Comparison of ENCODE assay signal across 16 cellular contexts in the genomic region with DNA sequence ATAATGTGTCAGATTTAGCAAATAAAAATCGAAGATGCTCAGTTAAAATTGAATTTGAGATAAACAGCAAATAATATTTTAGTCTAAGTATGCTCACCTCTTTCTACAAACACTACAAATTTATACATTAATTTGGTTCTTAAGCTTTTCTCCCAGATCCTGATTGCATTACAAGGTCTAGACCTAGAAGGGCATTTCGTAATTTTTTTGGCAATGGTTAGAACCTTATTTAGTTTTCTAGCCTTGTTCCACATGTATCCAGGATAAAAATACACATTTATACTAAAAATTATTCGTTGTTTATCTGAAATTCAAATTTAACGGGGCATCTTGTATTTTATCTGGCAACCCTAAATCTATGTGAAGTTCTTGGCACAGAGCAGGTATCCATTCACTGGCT. TPM values are rescaled to one million over a fixed set of nuclear protein-coding genes. Genes with fewer than 3 reads are reported as not detected.
A peak's percentile ranks its signal among the peaks of the same experiment; 100 is the strongest.
DNase-seq lines count a peak whose midpoint lies in the region; ATAC-seq and TF ChIP-seq lines count a peak whose summit lies in the region.
"Had no signal": no experiment of that assay in that cellular context is flagged by ENCODE, and none has a peak within 500 bp of the region (broad histone marks: within the 10 kb centered on the region; RNA-seq: fewer than 3 reads in every experiment).

No MANE protein-coding gene starts in this region.

- H3K27me3 ChIP-seq in GM23248 (replicated peaks; ENCODE audit: insufficient read depth) (no peaks in the 10 kb centered on the region), ascending aorta (no peaks in the 10 kb centered on the region), thoracic aorta (replicated peaks; ENCODE audit: insufficient read depth) (no peaks in the 10 kb centered on the region)

- peak; percentile 28 for DNase-seq in GM23248
- no peak for DNase-seq in ascending aorta (ENCODE audit: low spot score in 2 of 2)
- peak; percentile 33 for DNase-seq in fibroblast of pulmonary artery (ENCODE audit: low read depth)
- no peak for DNase-seq in thoracic aorta (ENCODE audit: low spot score)
- no peak for DNase-seq in dedifferentiated amniotic fluid mesenchymal stem cell (ENCODE audit: extremely low spot score)
- no peak for DNase-seq in NCI-H82 (lab: John Stamatoyannopoulos, UW)
- no peak for DNase-seq in Right ventricle myocardium superior
- DNase-seq: C1 segment of cervical spinal cord, Caco-2, DND-41, GF-D8, KBM-7, NCI-H1048, NCI-H2107 had no signal

- H3K79me2 ChIP-seq in GM23248 (ENCODE audit: insufficient read depth): 0 out of 2 replicates have a peak, but pooled peaks cover 10% of the 10 kb centered on the region

- H3K4me3 ChIP-seq in GM23248 (no peak overlapping the region), ascending aorta (no peak overlapping the region), fibroblast of pulmonary artery (replicated peaks; ENCODE audit: low read depth, low read length) (no peak overlapping the region), thoracic aorta (no peak overlapping the region)
- H3K4me3 ChIP-seq: PC-9 had no signal

- H3K4me1 ChIP-seq in GM23248 (ENCODE audit: insufficient read depth) (peaks cover 17% of the 10 kb centered on the region), ascending aorta (no peaks in the 10 kb centered on the region), thoracic aorta (ENCODE audit: control insufficient read depth in 1 of 2, low read depth in 2 of 2) (peaks cover 0 to 4% of the 10 kb centered on the region in 2 donors)
- H3K4me1 ChIP-seq: Caco-2 had no signal

- H3K9ac ChIP-seq in GM23248: 0 out of 2 replicates have a peak overlapping the region, but pooled peaks have one; percentile 8

- no peaks in the 10 kb centered on the region for H3K36me3 ChIP-seq in GM23248 (ENCODE audit: low read depth)
- no peaks in the 10 kb centered on the region for H3K36me3 ChIP-seq in ascending aorta
- H3K36me3 ChIP-seq in thoracic aorta: no peaks in the 10 kb centered on the region

- intact Hi-C loops in ascending aorta (cut with DNase I) (loop anchor here (10.0 kb wide), 1 partner anchor 1708 kb away; the partner anchor contains the start of genes CTPS2 and SYAP1), Right ventricle myocardium superior (cut with DNase I) (no loop called here)

- H3K27ac ChIP-seq in GM23248 (peak overlapping the region; percentile 59), ascending aorta (peak overlapping the region; percentile 62 to 74), thoracic aorta (peak overlapping the region; percentile 56 to 84)
- H3K27ac ChIP-seq: PC-9 had no signal

- TF ChIP-seq CTCF in ascending aorta (IDR thresholded peaks at IDR 0.05) (no peak), fibroblast of pulmonary artery (IDR thresholded peaks at IDR 0.05; ENCODE audit: low read length, missing control alignments) (no peak), thoracic aorta (IDR thresholded peaks at IDR 0.05) (no peak)

- H3F3A ChIP-seq in GM23248 (ENCODE audit: insufficient read depth): peaks cover 4% of the 10 kb centered on the region; the same call in 1 of the 2 replicates

- 95 to 99% methylated on average over 4 of the region's 4 CpGs for WGBS in GM23248 (ENCODE audit: low coverage in 1 of 2, low lambda C conversion rate in 2 of 2, missing lambda C conversion rate in 2 of 2), 2 experiments

- in situ Hi-C loops in GM23248 (cut with MboI): no loop called here

- no peaks in the 10 kb centered on the region for H3K9me2 ChIP-seq in GM23248 (ENCODE audit: insufficient read depth)

- no peaks in the 10 kb centered on the region for H3K9me3 ChIP-seq in GM23248 (ENCODE audit: low read depth)
- no peaks in the 10 kb centered on the region for H3K9me3 ChIP-seq in ascending aorta
- H3K9me3 ChIP-seq in thoracic aorta: no peaks in the 10 kb centered on the region
- H3K9me3 ChIP-seq: Caco-2 had no signal

- H3K4me2 ChIP-seq in GM23248 (ENCODE audit: unreplicated experiment): peak overlapping the region; percentile 53
- H3K4me2 ChIP-seq: PC-9 had no signal

- no peaks in the 10 kb centered on the region for H4K20me1 ChIP-seq in GM23248 (ENCODE audit: insufficient read depth)

- no peak overlapping the region for H2AFZ ChIP-seq in GM23248
- H2AFZ ChIP-seq: PC-9 had no signal

- no peak for ATAC-seq in thoracic aorta (ENCODE audit: insufficient number of reproducible peaks, low FRiP score, low read depth)
- no peak for ATAC-seq in HG03442 (IDR thresholded peaks at IDR 0.05; ENCODE audit: unreplicated experiment)
- no peak for ATAC-seq in Right ventricle myocardium superior (ENCODE audit: poor library complexity)

RNA-seq across cellular contexts. Expression of gene CDKL5, which starts 2.5 kb away (rescaled TPM):
- total RNA-seq in GM23248 (2014; rRNA removed; shearing (Covaris generic)): 2.0 and 3.0 TPM in 2 replicates
- polyA plus RNA-seq in GM23248 (2016; fragmentation: Nextera tagmentation; extraction: Ambion mirVana): 1.8 and 2.2 TPM in 2 replicates
- total RNA-seq in ascending aorta: 18.6 TPM
- 10 to 100 TPM; 13.5 to 17.2 TPM for total RNA-seq in thoracic aorta
- 8.5 TPM for total RNA-seq in Right ventricle myocardium superior

Comparison
In these comparisons a context has a peak if more than half of its experiments do, and no peak if none do; other contexts are left out.
1. DNase-seq: peak in GM23248 (single experiment) and fibroblast of pulmonary artery (single experiment); none in ascending aorta (0 of 2), thoracic aorta (single experiment), dedifferentiated amniotic fluid mesenchymal stem cell (single experiment), NCI-H82 (single experiment) and Right ventricle myocardium superior (single experiment).
2. Peak in every context shown above with its lines, with median percentiles within 50 percentile points of each other: H3K27ac ChIP-seq.